ENCODE assay signal across 7 cellular contexts in genomic region chr12:42109031-42109430, GRCh38.
"Had no signal": no experiment of that assay in that cellular context is flagged by ENCODE, and none has a peak within 500 bp of the region (broad histone marks: within the 10 kb centered on the region; RNA-seq: fewer than 3 reads in every experiment).

No MANE protein-coding gene starts in this region.

- H3K27me3 Mint-ChIP-seq: IgD-negative memory B cell had no signal

- FAIRE-seq: HepG2, HTR-8/SVneo, K562 had no signal

- H3K27ac Mint-ChIP-seq: IgD-negative memory B cell had no signal

- ATAC-seq: HepG2, K562 had no signal

- H3K27ac ChIP-seq: HL-60 had no signal

- H3K4me3 Mint-ChIP-seq: IgD-negative memory B cell had no signal

- H3K4me3 ChIP-seq: K562 had no signal

- H3K9me3 Mint-ChIP-seq: IgD-negative memory B cell had no signal

- DNase-seq: IMR-90, KBM-7 had no signal
